Comparison of ENCODE assay signal across 12 cellular contexts in the genomic region with DNA sequence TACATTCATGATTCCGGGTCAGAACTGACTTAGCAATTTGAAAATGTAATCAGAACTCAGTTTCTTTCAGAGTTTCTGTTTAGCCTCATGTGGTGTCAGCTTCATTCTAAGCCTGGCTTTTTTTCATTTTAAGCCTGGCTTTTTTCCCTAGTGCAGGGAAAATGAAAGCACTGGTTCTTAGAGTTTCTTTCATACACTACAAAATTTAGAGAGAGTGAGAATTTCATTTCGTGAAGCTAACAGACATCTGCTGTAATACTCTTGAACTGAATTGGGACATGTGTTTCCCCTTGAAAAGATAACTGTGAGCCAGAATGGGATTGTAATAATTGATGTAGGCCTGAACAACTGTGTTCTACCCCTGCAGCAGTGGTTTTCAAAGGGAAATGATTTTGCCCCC.
A peak's percentile ranks its signal among the peaks of the same experiment; 100 is the strongest.
DNase-seq lines count a peak whose midpoint lies in the region; ATAC-seq and TF ChIP-seq lines count a peak whose summit lies in the region.
"Had no signal": no experiment of that assay in that cellular context is flagged by ENCODE, and none has a peak within 500 bp of the region (broad histone marks: within the 10 kb centered on the region; RNA-seq: fewer than 3 reads in every experiment).

No MANE protein-coding gene starts in this region.

- peaks cover 17% of the 10 kb centered on the region for H3K27me3 Mint-ChIP-seq in activated T-cell treated with anti-CD3 and anti-CD28 coated beads, Interleukin-2, amount 50 U/mL, for 4 hours (ENCODE audit: low read depth)
- no peaks in the 10 kb centered on the region; the same call in 1 of the 2 replicates for H3K27me3 Mint-ChIP-seq in HFFc6 (ENCODE audit: insufficient read depth)

- H3K4me3 ChIP-seq in PC-3 (ENCODE audit: low read length) = no peak overlapping the region
- H3K4me3 ChIP-seq: suprapubic skin had no signal

- H4K20me1 ChIP-seq in PC-3 (ENCODE audit: low read length) = no peaks in the 10 kb centered on the region

- no peaks in the 10 kb centered on the region for H3K79me2 ChIP-seq in PC-3 (ENCODE audit: low read length)
- H3K79me2 ChIP-seq: parathyroid adenoma had no signal

- TF ChIP-seq CTCF in PC-3 (conservative IDR thresholded peaks at IDR 0.05; ENCODE audit: low read depth, low read length) (no peak), HFFc6 (IDR thresholded peaks at IDR 0.05) (no peak)

- ATAC-seq in GM18498 (IDR thresholded peaks at IDR 0.05; ENCODE audit: unreplicated experiment) (peak; percentile 54), GM19467 (IDR thresholded peaks at IDR 0.05; ENCODE audit: unreplicated experiment) (peak; percentile 29), HG02938 (IDR thresholded peaks at IDR 0.05; ENCODE audit: unreplicated experiment) (peak; percentile 35), PC-3 (no peak)
- ATAC-seq in activated T-cell treated with anti-CD3 and anti-CD28 coated beads, Interleukin-2, amount 50 U/mL, for 4 hours = no peak

- no peak overlapping the region for H3K27ac ChIP-seq in PC-3 (ENCODE audit: low read length)
- H3K27ac ChIP-seq: parathyroid adenoma, suprapubic skin had no signal

- no peak overlapping the region for H3K27ac Mint-ChIP-seq in HFFc6

- intact Hi-C loops in PC-3 (cut with micrococcal nuclease) = no loop called here

- no peaks in the 10 kb centered on the region for H3K27me3 ChIP-seq in PC-3 (ENCODE audit: low read length)
- H3K27me3 ChIP-seq: suprapubic skin had no signal

- peak overlapping the region; percentile 26; the same call in 1 of the 2 replicates for H2AFZ ChIP-seq in PC-3 (ENCODE audit: low read length)
- H2AFZ ChIP-seq: parathyroid adenoma had no signal

- H3F3A ChIP-seq in PC-3 (ENCODE audit: low read length, unreplicated experiment) = no peaks in the 10 kb centered on the region

- no peaks in the 10 kb centered on the region for H3K36me3 Mint-ChIP-seq in activated T-cell treated with anti-CD3 and anti-CD28 coated beads, Interleukin-2, amount 50 U/mL, for 4 hours (ENCODE audit: insufficient read depth)
- no peaks in the 10 kb centered on the region for H3K36me3 Mint-ChIP-seq in HFFc6 (ENCODE audit: low read depth)

- peaks cover 9% of the 10 kb centered on the region for H3K4me1 Mint-ChIP-seq in activated T-cell treated with anti-CD3 and anti-CD28 coated beads, Interleukin-2, amount 50 U/mL, for 4 hours (ENCODE audit: low read depth)
- no peaks in the 10 kb centered on the region for H3K4me1 Mint-ChIP-seq in HFFc6 (ENCODE audit: low read depth)

- CTCF ChIA-PET in PC-3 (lab: Charles Lee) = no interaction called here

- no peak overlapping the region for H3K4me3 Mint-ChIP-seq in activated T-cell treated with anti-CD3 and anti-CD28 coated beads, Interleukin-2, amount 50 U/mL, for 4 hours
- H3K4me3 Mint-ChIP-seq in HFFc6 = no peak overlapping the region

- no peaks in the 10 kb centered on the region for H3K9me2 ChIP-seq in PC-3 (replicated peaks; ENCODE audit: low read length)

- H3K9me3 Mint-ChIP-seq in activated T-cell treated with anti-CD3 and anti-CD28 coated beads, Interleukin-2, amount 50 U/mL, for 4 hours = peaks cover 4% of the 10 kb centered on the region
- H3K9me3 Mint-ChIP-seq in HFFc6 = peaks cover 47% of the 10 kb centered on the region

- POLR2A ChIA-PET in PC-3 (lab: Charles Lee; ENCODE audit: unreplicated experiment) = no interaction called here

- no peak overlapping the region for H3K4me2 ChIP-seq in PC-3 (ENCODE audit: low read length)

- H3K9me3 ChIP-seq in PC-3 (ENCODE audit: low read length) = no peaks in the 10 kb centered on the region
- H3K9me3 ChIP-seq: suprapubic skin had no signal

- H3K9ac ChIP-seq in PC-3 (ENCODE audit: low read length) = no peak overlapping the region
- H3K9ac ChIP-seq: parathyroid adenoma had no signal

- DNase-seq in PC-3 (no peak), SW480 (ENCODE audit: low spot score) (no peak), HFFc6 (no peak)
- DNase-seq in stimulated activated CD4-positive, alpha-beta T cell treated with anti-CD3 and anti-CD28 coated beads, Interleukin-15, amount 100 ng/mL, for 24 hours = no peak
- DNase-seq in activated T-cell treated with anti-CD3 and anti-CD28 coated beads, Interleukin-2, amount 50 U/mL, for 4 hours = no peak
- DNase-seq: head of caudate nucleus, NCI-H748 treated with DMSO at 0.1 percent for 48 hours had no signal

- H3K36me3 ChIP-seq in PC-3 (ENCODE audit: low read depth, low read length) = no peaks in the 10 kb centered on the region
- H3K36me3 ChIP-seq: suprapubic skin had no signal

- no peaks in the 10 kb centered on the region for H3K4me1 ChIP-seq in PC-3 (ENCODE audit: insufficient read depth, low read length)
- H3K4me1 ChIP-seq: parathyroid adenoma, suprapubic skin had no signal

- BruUV-seq in PC-3 (replicated peaks; lab: Mats Ljungman, UMichigan) = no TSS peak

Comparison
In these comparisons a context has a peak if more than half of its experiments do, and no peak if none do; other contexts are left out.
1. ATAC-seq: peak in GM18498 (single experiment), GM19467 (single experiment) and HG02938 (single experiment); none in PC-3 (single experiment) and activated T-cell treated with anti-CD3 and anti-CD28 coated beads, Interleukin-2, amount 50 U/mL, for 4 hours (0 of 2).